Comparison of ENCODE assay signal across 10 cellular contexts in the genomic region with DNA sequence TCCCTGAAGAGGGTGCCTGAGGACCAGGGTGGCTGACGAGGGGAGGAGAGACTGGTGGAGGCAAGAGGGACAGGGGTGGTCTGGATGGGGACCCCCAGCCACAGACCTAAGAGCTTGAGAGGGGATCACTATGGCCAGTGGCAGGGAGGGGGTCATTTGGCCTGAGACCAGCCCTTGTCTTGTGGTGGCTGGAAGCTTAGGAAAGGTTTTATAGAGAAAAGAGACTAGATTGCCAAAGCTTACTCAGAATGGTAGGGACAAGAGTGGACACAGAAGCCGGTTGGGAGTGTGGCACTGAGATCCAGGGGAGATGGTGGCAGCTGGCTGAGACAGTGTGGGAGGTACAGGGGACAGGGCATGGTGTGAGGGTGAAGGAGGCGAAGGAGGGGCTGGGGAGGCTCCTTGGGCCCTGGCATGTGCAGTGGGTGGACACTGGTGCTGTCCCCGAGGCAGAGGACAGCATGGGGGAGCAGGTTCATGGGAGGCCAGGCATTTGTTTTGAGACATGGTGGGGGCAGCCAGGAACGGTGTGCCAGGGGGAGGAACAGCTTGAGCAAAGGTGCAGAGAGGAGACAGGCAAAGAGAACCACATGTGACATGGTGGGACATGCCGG.
A peak's percentile ranks its signal among the peaks of the same experiment; 100 is the strongest.
DNase-seq lines count a peak whose midpoint lies in the region; ATAC-seq and TF ChIP-seq lines count a peak whose summit lies in the region.
"Had no signal": no experiment of that assay in that cellular context is flagged by ENCODE, and none has a peak within 500 bp of the region (broad histone marks: within the 10 kb centered on the region; RNA-seq: fewer than 3 reads in every experiment).

No MANE protein-coding gene starts in this region.

- H3K27ac ChIP-seq in thoracic aorta, result peak overlapping the region; percentile 97 to 99

- intact Hi-C loops in activated CD4-positive, alpha-beta memory T cell treated with anti-CD3 and anti-CD28 coated beads for 36 hours (cut with micrococcal nuclease), result loop anchor here (5.0 kb wide), 1 partner anchor 109 kb away; no protein-coding TSS in a partner anchor

- CTCF ChIA-PET in activated CD4-positive, alpha-beta memory T cell treated with anti-CD3 and anti-CD28 coated beads for 36 hours (lab: Charles Lee), result interaction anchor here (0.6 to 3.3 kb wide), 4 partner anchors 88 to 359 kb away, joined by 3 to 20 read pairs (median 4); no protein-coding TSS in a partner anchor
- CTCF ChIA-PET in activated CD4-positive, alpha-beta memory T cell treated with anti-CD3 and anti-CD28 coated beads, Interleukin-2, amount 10 ng/mL, durations not matched to agents 7 days and 5 days (lab: Charles Lee), result interaction anchor here (0.6 kb wide), 1 partner anchor 368 kb away, joined by 3 read pairs; no protein-coding TSS in a partner anchor

- H3K9me3 Mint-ChIP-seq in activated CD4-positive, alpha-beta memory T cell treated with anti-CD3 and anti-CD28 coated beads for 36 hours, result no peaks in the 10 kb centered on the region
- H3K9me3 Mint-ChIP-seq in activated CD4-positive, alpha-beta memory T cell treated with anti-CD3 and anti-CD28 coated beads, Interleukin-2, amount 10 ng/mL, durations not matched to agents 7 days and 5 days, result no peaks in the 10 kb centered on the region
- H3K9me3 Mint-ChIP-seq: activated naive CD8-positive, alpha-beta T cell treated with anti-CD3 and anti-CD28 coated beads, Interleukin-2, amount 50 U/mL, for 24 hours had no signal

- DNase-seq in activated CD4-positive, alpha-beta memory T cell treated with anti-CD3 and anti-CD28 coated beads for 36 hours, result no peak
- no peak for DNase-seq in activated CD4-positive, alpha-beta memory T cell treated with anti-CD3 and anti-CD28 coated beads, Interleukin-2, amount 10 ng/mL, durations not matched to agents 7 days and 5 days
- DNase-seq in cardiac fibroblast (ENCODE audit: low read depth in 2 of 2) (no peak), medulla oblongata (ENCODE audit: extremely low spot score) (peak; percentile 25), thoracic aorta (ENCODE audit: low spot score) (no peak), MG63 (no peak), GDM1 (lab: John Stamatoyannopoulos, UW) (no peak), NCI-H526 (lab: John Stamatoyannopoulos, UW) (no peak)
- DNase-seq: activated naive CD8-positive, alpha-beta T cell treated with anti-CD3 and anti-CD28 coated beads, Interleukin-2, amount 50 U/mL, for 24 hours; stimulated activated naive CD8-positive, alpha-beta T cell treated with anti-CD3 and anti-CD28 coated beads, Interleukin-15, Interleukin-2, amounts not matched to agents 100 U/mL and 50 U/mL, for 24 hours had no signal

- H3K4me3 Mint-ChIP-seq in activated CD4-positive, alpha-beta memory T cell treated with anti-CD3 and anti-CD28 coated beads for 36 hours, result no peak overlapping the region
- no peak overlapping the region for H3K4me3 Mint-ChIP-seq in activated CD4-positive, alpha-beta memory T cell treated with anti-CD3 and anti-CD28 coated beads, Interleukin-2, amount 10 ng/mL, durations not matched to agents 7 days and 5 days
- H3K4me3 Mint-ChIP-seq: activated naive CD8-positive, alpha-beta T cell treated with anti-CD3 and anti-CD28 coated beads, Interleukin-2, amount 50 U/mL, for 24 hours had no signal

- H3K27me3 ChIP-seq in thoracic aorta (replicated peaks; ENCODE audit: insufficient read depth) (no peaks in the 10 kb centered on the region), MG63 (no peaks in the 10 kb centered on the region)

- peak overlapping the region; percentile 35 for H3K27ac Mint-ChIP-seq in activated CD4-positive, alpha-beta memory T cell treated with anti-CD3 and anti-CD28 coated beads for 36 hours
- no peak overlapping the region for H3K27ac Mint-ChIP-seq in activated CD4-positive, alpha-beta memory T cell treated with anti-CD3 and anti-CD28 coated beads, Interleukin-2, amount 10 ng/mL, durations not matched to agents 7 days and 5 days
- H3K27ac Mint-ChIP-seq: activated naive CD8-positive, alpha-beta T cell treated with anti-CD3 and anti-CD28 coated beads, Interleukin-2, amount 50 U/mL, for 24 hours had no signal

- H3K4me1 Mint-ChIP-seq in activated CD4-positive, alpha-beta memory T cell treated with anti-CD3 and anti-CD28 coated beads for 36 hours (ENCODE audit: low read depth), result peaks cover 32% of the 10 kb centered on the region
- H3K4me1 Mint-ChIP-seq in activated CD4-positive, alpha-beta memory T cell treated with anti-CD3 and anti-CD28 coated beads, Interleukin-2, amount 10 ng/mL, durations not matched to agents 7 days and 5 days, result peaks cover 36% of the 10 kb centered on the region

- TF ChIP-seq CTCF in cardiac fibroblast (IDR thresholded peaks at IDR 0.05; ENCODE audit: low read depth, low read length) (no peak), thoracic aorta (IDR thresholded peaks at IDR 0.05) (no peak)

- ATAC-seq in thoracic aorta (ENCODE audit: insufficient number of reproducible peaks, low FRiP score, low read depth), result no peak
- ATAC-seq: activated naive CD8-positive, alpha-beta T cell treated with anti-CD3 and anti-CD28 coated beads, Interleukin-2, amount 50 U/mL, for 24 hours; stimulated activated naive CD8-positive, alpha-beta T cell treated with anti-CD3 and anti-CD28 coated beads, Interleukin-15, Interleukin-2, amounts not matched to agents 100 U/mL and 50 U/mL, for 24 hours had no signal

- H3K4me3 ChIP-seq in cardiac fibroblast (replicated peaks in 1 of 2; ENCODE audit: low read depth in 2 of 2, low read length in 2 of 2) (peak overlapping the region; percentile 57 to 74), thoracic aorta (peak overlapping the region; percentile 76), MG63 (no peak overlapping the region; the same call in 1 of the 2 replicates)

- H3K27me3 Mint-ChIP-seq in activated CD4-positive, alpha-beta memory T cell treated with anti-CD3 and anti-CD28 coated beads for 36 hours, result no peaks in the 10 kb centered on the region
- no peaks in the 10 kb centered on the region for H3K27me3 Mint-ChIP-seq in activated CD4-positive, alpha-beta memory T cell treated with anti-CD3 and anti-CD28 coated beads, Interleukin-2, amount 10 ng/mL, durations not matched to agents 7 days and 5 days
- H3K27me3 Mint-ChIP-seq: activated naive CD8-positive, alpha-beta T cell treated with anti-CD3 and anti-CD28 coated beads, Interleukin-2, amount 50 U/mL, for 24 hours had no signal

- peaks cover 12% of the 10 kb centered on the region for H3K36me3 Mint-ChIP-seq in activated CD4-positive, alpha-beta memory T cell treated with anti-CD3 and anti-CD28 coated beads for 36 hours
- peaks cover 8% of the 10 kb centered on the region for H3K36me3 Mint-ChIP-seq in activated CD4-positive, alpha-beta memory T cell treated with anti-CD3 and anti-CD28 coated beads, Interleukin-2, amount 10 ng/mL, durations not matched to agents 7 days and 5 days (ENCODE audit: low read depth)

- H3K36me3 ChIP-seq in thoracic aorta (no peaks in the 10 kb centered on the region), MG63 (no peaks in the 10 kb centered on the region; the same call in 1 of the 2 replicates)

- peaks cover 35 to 72% of the 10 kb centered on the region in 2 donors for H3K4me1 ChIP-seq in thoracic aorta (ENCODE audit: control insufficient read depth in 1 of 2, low read depth in 2 of 2)

- POLR2A ChIA-PET in activated CD4-positive, alpha-beta memory T cell treated with anti-CD3 and anti-CD28 coated beads for 36 hours (lab: Charles Lee), result no interaction called here
- POLR2A ChIA-PET in activated CD4-positive, alpha-beta memory T cell treated with anti-CD3 and anti-CD28 coated beads, Interleukin-2, amount 10 ng/mL, durations not matched to agents 7 days and 5 days (lab: Charles Lee), result interaction anchor here (1.0 to 3.7 kb wide), 3 partner anchors 9 to 358 kb away, joined by 4 to 16 read pairs (median 15); no protein-coding TSS in a partner anchor

- H3K9me3 ChIP-seq in thoracic aorta (no peaks in the 10 kb centered on the region), MG63 (no peaks in the 10 kb centered on the region)
